19 cellular contexts compared by ENCODE assay signal in genomic region chr3:180179562-180179961, GRCh38.
DNase-seq lines count a peak whose midpoint lies in the region; TF ChIP-seq lines count a peak whose summit lies in the region.
"Had no signal": no experiment of that assay in that cellular context is flagged by ENCODE, and none has a peak within 500 bp of the region (broad histone marks: within the 10 kb centered on the region; RNA-seq: fewer than 3 reads in every experiment).

No MANE protein-coding gene starts in this region.

- H3K23ac ChIP-seq in H9 (ENCODE audit: insufficient read length, low read depth, low read length), result no peak overlapping the region

- H2AK5ac ChIP-seq in H9 (ENCODE audit: insufficient read length, low read length), result no peak overlapping the region

- H3K36me3 Mint-ChIP-seq in H9 (ENCODE audit: insufficient read depth in 1 of 3, low read depth in 3 of 3), result no peaks in the 10 kb centered on the region; a peak in 1 of 7 replicates
- H3K36me3 Mint-ChIP-seq: CD8-positive, alpha-beta T cell; IgD-negative memory B cell had no signal

- H3K9me3 Mint-ChIP-seq in H9, result no peaks in the 10 kb centered on the region
- H3K9me3 Mint-ChIP-seq: CD8-positive, alpha-beta T cell; HFFc6 had no signal

- no peak overlapping the region for H3K9ac ChIP-seq in H9 (ENCODE audit: extremely low read depth, insufficient read length, low read length)
- no peak overlapping the region for H3K9ac ChIP-seq in iPS-18a (ENCODE audit: low read length)
- H3K9ac ChIP-seq in subcutaneous abdominal adipose tissue (ENCODE audit: low read length in 5 of 5), result peak overlapping the region in 2 of 5 donors; percentile 14 to 75
- H3K9ac ChIP-seq: BLaER1 treated with 17β-estradiol and CSF1 and Interleukin-3, amounts not matched to agents 10 nM and 100 nM had no signal

- H2BK15ac ChIP-seq in H9 (ENCODE audit: low read depth, low read length), result no peak overlapping the region

- H3K4me1 Mint-ChIP-seq in H9, result peaks cover 19 to 22% of the 10 kb centered on the region in 2 experiments
- H3K4me1 Mint-ChIP-seq: B cell, IgD-negative memory B cell had no signal

- no peak overlapping the region for H3K18ac ChIP-seq in H9 (ENCODE audit: insufficient read length, low read depth, low read length)

- H4K5ac ChIP-seq in H9 (ENCODE audit: insufficient read length, low read depth, low read length), result no peak overlapping the region

- no peaks in the 10 kb centered on the region for H4K20me1 ChIP-seq in H9 (ENCODE audit: control insufficient read depth, insufficient read depth, insufficient read length)
- H4K20me1 ChIP-seq: BLaER1 treated with 17β-estradiol and CSF1 and Interleukin-3, amounts not matched to agents 10 nM and 100 nM had no signal

- no peak overlapping the region for H3T11ph ChIP-seq in H9 (ENCODE audit: low read length)

- no peak overlapping the region for H3K4me2 ChIP-seq in H9 (ENCODE audit: insufficient read depth, insufficient read length, low read length)
- H3K4me2 ChIP-seq: BLaER1 treated with 17β-estradiol and CSF1 and Interleukin-3, amounts not matched to agents 10 nM and 100 nM had no signal

- H3K9me3 ChIP-seq in H9 (ENCODE audit: control insufficient read depth, low read depth, low read length) (no peaks in the 10 kb centered on the region), ectodermal cell (ENCODE audit: control insufficient read depth, low read length) (no peaks in the 10 kb centered on the region), iPS-18a (ENCODE audit: control insufficient read depth, low read depth, low read length) (no peaks in the 10 kb centered on the region), subcutaneous abdominal adipose tissue (ENCODE audit: control insufficient read depth in 5 of 5, low read length in 5 of 5) (no peaks in the 10 kb centered on the region)
- H3K9me3 ChIP-seq: BLaER1 treated with 17β-estradiol and CSF1 and Interleukin-3, amounts not matched to agents 10 nM and 100 nM had no signal

- H2BK5ac ChIP-seq in H9 (ENCODE audit: insufficient read length, low read length), result no peak overlapping the region

- H3K27me3 ChIP-seq in H9 (ENCODE audit: insufficient read depth, low read length) (no peaks in the 10 kb centered on the region), ectodermal cell (ENCODE audit: control insufficient read depth, insufficient read depth, low read length, poor library complexity, severe bottlenecking) (no peaks in the 10 kb centered on the region), iPS-18a (ENCODE audit: control insufficient read depth, insufficient read depth, low read length) (no peaks in the 10 kb centered on the region), subcutaneous abdominal adipose tissue (ENCODE audit: control insufficient read depth in 5 of 5, insufficient read depth in 4 of 5, low read length in 5 of 5) (no peaks in the 10 kb centered on the region)
- H3K27me3 ChIP-seq: BLaER1 treated with 17β-estradiol and CSF1 and Interleukin-3, amounts not matched to agents 10 nM and 100 nM had no signal

- no peak overlapping the region for H2BK120ac ChIP-seq in H9 (ENCODE audit: low read depth, low read length, poor library complexity, severe bottlenecking)

- no peak overlapping the region for H2AFZ ChIP-seq in H9 (ENCODE audit: low read length)

- H3K79me1 ChIP-seq in H9 (ENCODE audit: insufficient read depth, low read depth, low read length, poor library complexity, severe bottlenecking), result no peaks in the 10 kb centered on the region

- H3K36me3 ChIP-seq in ectodermal cell (ENCODE audit: control insufficient read depth, insufficient read depth, low read length) (no peaks in the 10 kb centered on the region), iPS-18a (ENCODE audit: control insufficient read depth, low read depth, low read length) (no peaks in the 10 kb centered on the region), subcutaneous abdominal adipose tissue (ENCODE audit: control insufficient read depth in 5 of 5, insufficient read depth in 5 of 5, low read length in 5 of 5) (no peaks in the 10 kb centered on the region)
- H3K36me3 ChIP-seq: BLaER1 treated with 17β-estradiol and CSF1 and Interleukin-3, amounts not matched to agents 10 nM and 100 nM had no signal

- no peak for TF ChIP-seq CTCF in H9 (conservative IDR thresholded peaks at IDR 0.05)
- no peak for TF ChIP-seq CTCF in RWPE1 (conservative IDR thresholded peaks at IDR 0.05; ENCODE audit: low read depth)

- H4K91ac ChIP-seq in H9 (ENCODE audit: insufficient read length, low read depth, low read length), result no peak overlapping the region

- POLR2A ChIA-PET in RWPE1 (lab: Yijun Ruan, JAX; ENCODE audit: low non-redundant PET), result no interaction called here

- peaks cover 3% of the 10 kb centered on the region for H3K4me1 ChIP-seq in H9 (ENCODE audit: insufficient read depth, low read length)
- no peaks in the 10 kb centered on the region for H3K4me1 ChIP-seq in ectodermal cell (ENCODE audit: control insufficient read depth, insufficient read depth, low read length)
- H3K4me1 ChIP-seq in iPS-18a (ENCODE audit: control insufficient read depth, low read depth, low read length), result peaks cover 21% of the 10 kb centered on the region
- H3K4me1 ChIP-seq in subcutaneous abdominal adipose tissue (ENCODE audit: control insufficient read depth in 5 of 5, insufficient read depth in 5 of 5, low read length in 5 of 5), result peaks cover 0 to 47% (median 26%) of the 10 kb centered on the region in 5 donors

- no peak overlapping the region for H3K4me3 ChIP-seq in ectodermal cell (ENCODE audit: insufficient read depth, low read depth, low read length)
- peak overlapping the region; percentile 12 for H3K4me3 ChIP-seq in iPS-18a (ENCODE audit: low read length)
- no peak overlapping the region for H3K4me3 ChIP-seq in subcutaneous abdominal adipose tissue (ENCODE audit: low read depth in 1 of 5, low read length in 5 of 5)
- H3K4me3 ChIP-seq: BLaER1 treated with 17β-estradiol and CSF1 and Interleukin-3, amounts not matched to agents 10 nM and 100 nM; GM12878 had no signal

- no peaks in the 10 kb centered on the region for H3K79me2 ChIP-seq in H9 (ENCODE audit: insufficient read depth, low read length)

- peak overlapping the region in 2 of 3 experiments; percentile 34 to 47; a peak in 5 of 7 replicates for H3K27ac Mint-ChIP-seq in H9
- H3K27ac Mint-ChIP-seq: B cell; CD8-positive, alpha-beta T cell; IgD-negative memory B cell had no signal

- WGBS in H9 (ENCODE audit: extremely low coverage, insufficient read length, low lambda C conversion rate), result no CpG with 5 or more reads among the region's 2 CpGs
- 84 to 88% methylated on average over 2 of the region's 2 CpGs for WGBS in ectodermal cell, 2 experiments

- H2BK12ac ChIP-seq in H9 (ENCODE audit: insufficient read length, low read depth, low read length), result no peak overlapping the region

- no peaks in the 10 kb centered on the region for H3K27me3 Mint-ChIP-seq in H9 (ENCODE audit: low read depth)

- H3K4ac ChIP-seq in H9 (ENCODE audit: low read depth, low read length), result no peak overlapping the region

- CTCF ChIA-PET in RWPE1 (lab: Yijun Ruan, JAX), result no interaction called here

- no peak overlapping the region for H3K14ac ChIP-seq in H9 (ENCODE audit: insufficient read depth, low read length)

- no peaks in the 10 kb centered on the region for H3K23me2 ChIP-seq in H9 (ENCODE audit: insufficient read length, low read depth, low read length, poor library complexity, severe bottlenecking)

- H3K56ac ChIP-seq in H9 (ENCODE audit: insufficient read length, low read depth, low read length), result no peak overlapping the region

- H4K8ac ChIP-seq in H9 (replicated peaks; ENCODE audit: insufficient read length, low read depth, low read length), result no peak overlapping the region

- DNase-seq in H9, result no peak
- no peak for DNase-seq in cerebellum (ENCODE audit: low spot score)
- DNase-seq in D341Med (ENCODE audit: low spot score), result no peak
- DNase-seq in RWPE1 (ENCODE audit: low spot score), result no peak
- DNase-seq: Calu3; CD8-positive, alpha-beta T cell; DMS 273 treated with DMSO at 0.1 percent for 48 hours; DMS53; DND-41; EL; HFFc6 had no signal

- H3K4me3 Mint-ChIP-seq in H9, result no peak overlapping the region
- H3K4me3 Mint-ChIP-seq: B cell; CD8-positive, alpha-beta T cell; HFFc6; IgD-negative memory B cell had no signal

- no peak overlapping the region for H3K27ac ChIP-seq in H9 (ENCODE audit: insufficient read length, low read depth, low read length)
- H3K27ac ChIP-seq in ectodermal cell (ENCODE audit: insufficient read depth, low read depth, low read length, poor library complexity, severe bottlenecking), result peak overlapping the region; percentile 36
- no peak overlapping the region for H3K27ac ChIP-seq in iPS-18a (ENCODE audit: low read length)
- peak overlapping the region; percentile 92 for H3K27ac ChIP-seq in subcutaneous abdominal adipose tissue (ENCODE audit: low read depth, low read length)
- H3K27ac ChIP-seq in RWPE1, result no peak overlapping the region
- H3K27ac ChIP-seq: HL-60 had no signal

- no peak overlapping the region for H2BK20ac ChIP-seq in H9 (ENCODE audit: low read depth, low read length, poor library complexity, severe bottlenecking)

Comparison
In these comparisons a context has a peak if more than half of its experiments do, and no peak if none do; other contexts are left out.
1. H3K27ac ChIP-seq: peak in ectodermal cell (single experiment) and subcutaneous abdominal adipose tissue (single experiment); none in H9 (single experiment), iPS-18a (single experiment) and RWPE1 (single experiment).